In genomic region chr11:102306817-102307814, GRCh38 we compare ENCODE assay signal across 9 cellular contexts. TPM values are rescaled to one million over a fixed set of nuclear protein-coding genes. Genes with fewer than 3 reads are reported as not detected.
DNase-seq lines count a peak whose midpoint lies in the region; ATAC-seq and TF ChIP-seq lines count a peak whose summit lies in the region.
"Had no signal": no experiment of that assay in that cellular context is flagged by ENCODE, and none has a peak within 500 bp of the region (broad histone marks: within the 10 kb centered on the region; RNA-seq: fewer than 3 reads in every experiment).

No MANE protein-coding gene starts in this region.

- WGBS in transverse colon (ENCODE audit: low coverage in 1 of 2), 2 donors: 26 to 31% methylated on average over 8 to 9 of the region's 9 CpGs
- 77% methylated on average over 9 of the region's 9 CpGs for WGBS in smooth muscle cell (ENCODE audit: low lambda C conversion rate)

- H3K4me1 ChIP-seq in SJSA1 (replicated peaks): peaks cover 20% of the 10 kb centered on the region
- peaks cover 9 to 50% (median 18%) of the 10 kb centered on the region in 4 donors for H3K4me1 ChIP-seq in transverse colon
- H3K4me1 ChIP-seq in smooth muscle cell (ENCODE audit: low read depth): no peaks in the 10 kb centered on the region
- no peaks in the 10 kb centered on the region for H3K4me1 ChIP-seq in HAP-1

- intact Hi-C loops in transverse colon (cut with DNase I; ENCODE audit: low total_unique reads): no loop called here

- H3K27me3 Mint-ChIP-seq in activated T-cell treated with anti-CD3 and anti-CD28 coated beads, Interleukin-2, amount 50 U/mL, for 4 hours (ENCODE audit: low read depth): no peaks in the 10 kb centered on the region
- no peaks in the 10 kb centered on the region for H3K27me3 Mint-ChIP-seq in central memory CD8-positive, alpha-beta T cell

- no peaks in the 10 kb centered on the region for H4K20me1 ChIP-seq in smooth muscle cell (ENCODE audit: low read depth)
- H4K20me1 ChIP-seq: BLaER1 treated with 17β-estradiol and CSF1 and Interleukin-3, amounts not matched to agents 10 nM and 100 nM had no signal

- peak overlapping the region; percentile 44 for H3K27ac Mint-ChIP-seq in central memory CD8-positive, alpha-beta T cell (ENCODE audit: low read depth)

- H3K27ac ChIP-seq in SJSA1 (peak overlapping the region; percentile 88), transverse colon (peak overlapping the region; percentile 56 to 82 (median 60)), smooth muscle cell (ENCODE audit: low read depth) (no peak overlapping the region)
- H3K27ac ChIP-seq: BLaER1 treated with 17β-estradiol and CSF1 and Interleukin-3, amounts not matched to agents 10 nM and 100 nM had no signal

- no peak for DNase-seq in activated T-cell treated with anti-CD3 and anti-CD28 coated beads, Interleukin-2, amount 50 U/mL, for 4 hours
- no peak for DNase-seq in activated T-cell treated with anti-CD3 and anti-CD28 coated beads, Interleukin-2, amount 50 U/mL, for 48 hours
- DNase-seq in SJSA1 (ENCODE audit: low read depth in 1 of 2, low spot score in 2 of 2): no peak
- DNase-seq in central memory CD8-positive, alpha-beta T cell (ENCODE audit: low spot score in 2 of 2): peak in 1 of 2 donors; percentile 46
- DNase-seq in transverse colon: no peak
- no peak for DNase-seq in smooth muscle cell (lab: John Stamatoyannopoulos, UW; ENCODE audit: unreplicated experiment)
- DNase-seq in HAP-1 (ENCODE audit: low spot score in 2 of 2): no peak

- peaks cover 6% of the 10 kb centered on the region for H3K36me3 Mint-ChIP-seq in activated T-cell treated with anti-CD3 and anti-CD28 coated beads, Interleukin-2, amount 50 U/mL, for 4 hours (ENCODE audit: insufficient read depth)
- H3K36me3 Mint-ChIP-seq in central memory CD8-positive, alpha-beta T cell (ENCODE audit: insufficient read depth): peaks cover 1% of the 10 kb centered on the region

- in situ Hi-C loops in transverse colon (cut with MboI; ENCODE audit: low pct_ligation_motif_present in 1 of 4, low pct_unique_long_range_greater_than_20kb in 1 of 4, low sequenced_read_pairs in 3 of 4) (no loop called here), HAP-1 (cut with MboI; ENCODE audit: low sequenced_read_pairs) (no loop called here)

- H3K27me3 ChIP-seq in SJSA1 (replicated peaks): no peaks in the 10 kb centered on the region
- H3K27me3 ChIP-seq in transverse colon: no peaks in the 10 kb centered on the region
- H3K27me3 ChIP-seq in smooth muscle cell (ENCODE audit: low read depth): no peaks in the 10 kb centered on the region
- 0 out of 2 replicates have a peak, but pooled peaks cover 2% of the 10 kb centered on the region for H3K27me3 ChIP-seq in HAP-1 (ENCODE audit: low read depth)
- H3K27me3 ChIP-seq: BLaER1 treated with 17β-estradiol and CSF1 and Interleukin-3, amounts not matched to agents 10 nM and 100 nM had no signal

- no peaks in the 10 kb centered on the region for H3F3A ChIP-seq in smooth muscle cell (ENCODE audit: low read depth)

- no peak overlapping the region for H3K9ac ChIP-seq in smooth muscle cell (ENCODE audit: low read depth)
- H3K9ac ChIP-seq: BLaER1 treated with 17β-estradiol and CSF1 and Interleukin-3, amounts not matched to agents 10 nM and 100 nM had no signal

- H3K9me3 ChIP-seq in SJSA1 (replicated peaks): no peaks in the 10 kb centered on the region
- H3K9me3 ChIP-seq in transverse colon: peaks cover 0 to 8% of the 10 kb centered on the region in 2 donors
- no peaks in the 10 kb centered on the region for H3K9me3 ChIP-seq in smooth muscle cell (replicated peaks; ENCODE audit: low read depth)
- no peaks in the 10 kb centered on the region for H3K9me3 ChIP-seq in HAP-1

- TF ChIP-seq EP300 in transverse colon (IDR thresholded peaks at IDR 0.05; ENCODE audit: low read depth): no peak

- H3K4me3 ChIP-seq in SJSA1: no peak overlapping the region
- no peak overlapping the region for H3K4me3 ChIP-seq in transverse colon
- H3K4me3 ChIP-seq in smooth muscle cell: no peak overlapping the region
- H3K4me3 ChIP-seq in HAP-1: no peak overlapping the region
- H3K4me3 ChIP-seq: BLaER1 treated with 17β-estradiol and CSF1 and Interleukin-3, amounts not matched to agents 10 nM and 100 nM had no signal

- TF ChIP-seq POLR2A in transverse colon (IDR thresholded peaks at IDR 0.05): no peak

- H3K4me2 ChIP-seq in smooth muscle cell: no peak overlapping the region

- H3K4me3 Mint-ChIP-seq in activated T-cell treated with anti-CD3 and anti-CD28 coated beads, Interleukin-2, amount 50 U/mL, for 4 hours: peak overlapping the region; percentile 56
- H3K4me3 Mint-ChIP-seq in central memory CD8-positive, alpha-beta T cell: peak overlapping the region; percentile 52

- peak; percentile 42 to 70 for ATAC-seq in activated T-cell treated with anti-CD3 and anti-CD28 coated beads, Interleukin-2, amount 50 U/mL, for 4 hours
- peak; percentile 88 for ATAC-seq in central memory CD8-positive, alpha-beta T cell (replicated peaks; ENCODE audit: extremely low read depth, poor library complexity, severe bottlenecking)
- ATAC-seq in HG03460 (IDR thresholded peaks at IDR 0.05; ENCODE audit: unreplicated experiment): no peak

- no peaks in the 10 kb centered on the region for H3K36me3 ChIP-seq in SJSA1
- no peaks in the 10 kb centered on the region for H3K36me3 ChIP-seq in transverse colon
- no peaks in the 10 kb centered on the region for H3K36me3 ChIP-seq in smooth muscle cell (ENCODE audit: low read depth)
- no peaks in the 10 kb centered on the region for H3K36me3 ChIP-seq in HAP-1 (replicated peaks)
- H3K36me3 ChIP-seq: BLaER1 treated with 17β-estradiol and CSF1 and Interleukin-3, amounts not matched to agents 10 nM and 100 nM had no signal

- peaks cover 16% of the 10 kb centered on the region for H3K9me3 Mint-ChIP-seq in activated T-cell treated with anti-CD3 and anti-CD28 coated beads, Interleukin-2, amount 50 U/mL, for 4 hours
- H3K9me3 Mint-ChIP-seq in central memory CD8-positive, alpha-beta T cell: peaks cover 7% of the 10 kb centered on the region

- no peak overlapping the region for H2AFZ ChIP-seq in smooth muscle cell (ENCODE audit: low read depth)

- H3K4me1 Mint-ChIP-seq in activated T-cell treated with anti-CD3 and anti-CD28 coated beads, Interleukin-2, amount 50 U/mL, for 4 hours (ENCODE audit: low read depth): peaks cover 66% of the 10 kb centered on the region
- peaks cover 44% of the 10 kb centered on the region for H3K4me1 Mint-ChIP-seq in central memory CD8-positive, alpha-beta T cell

- TF ChIP-seq CTCF in transverse colon (IDR thresholded peaks at IDR 0.05) (no peak), smooth muscle cell (IDR thresholded peaks at IDR 0.05; ENCODE audit: borderline replicate concordance, insufficient read depth, poor library complexity, severe bottlenecking) (no peak)

- no peaks in the 10 kb centered on the region for H3K79me2 ChIP-seq in smooth muscle cell (ENCODE audit: low read depth)

RNA-seq across cellular contexts. Expression of gene BIRC3, which starts 10.2 kb away (rescaled TPM):
- total RNA-seq in activated T-cell treated with anti-CD3 and anti-CD28 coated beads, Interleukin-2, amount 50 U/mL, for 4 hours: 100 to 1,000 TPM in 1 of 3 donors, 10 to 100 TPM in 2; 77.2 to 105 (median 92.4) TPM
- total RNA-seq in SJSA1 (2014; rRNA removed; shearing (Covaris generic)): 0.68 and 5.3 TPM in 2 replicates
- total RNA-seq in transverse colon: 10 to 100 TPM in 3 of 4 donors, 1 to 10 TPM in 1; 2.2 to 57.8 (median 53.0) TPM
- 1.6 and 1.7 TPM in 2 replicates for total RNA-seq in smooth muscle cell
- 0.74 and 0.94 TPM in 2 replicates for polyA plus RNA-seq in smooth muscle cell

RNA-seq across cellular contexts. Expression of gene BIRC2, which starts 39.9 kb away (rescaled TPM):
- 10 to 100 TPM; 25.0 to 31.9 (median 31.7) TPM for total RNA-seq in activated T-cell treated with anti-CD3 and anti-CD28 coated beads, Interleukin-2, amount 50 U/mL, for 4 hours
- total RNA-seq in SJSA1 (2014; rRNA removed; shearing (Covaris generic)): 68.7 and 76.0 TPM in 2 replicates
- total RNA-seq in transverse colon (10 to 100 TPM; 66.5 to 95.9 (median 73.2) TPM), smooth muscle cell (170 and 174 TPM in 2 replicates)
- polyA plus RNA-seq in smooth muscle cell: 38.6 and 46.3 TPM in 2 replicates
